Comparison of ENCODE assay signal across 16 cellular contexts in genomic region chr11:117820071-117820470, GRCh38. TPM values are rescaled to one million over a fixed set of nuclear protein-coding genes. Genes with fewer than 3 reads are reported as not detected.
DNase-seq lines count a peak whose midpoint lies in the region; ATAC-seq and TF ChIP-seq lines count a peak whose summit lies in the region.
"Had no signal": no experiment of that assay in that cellular context is flagged by ENCODE, and none has a peak within 500 bp of the region (broad histone marks: within the 10 kb centered on the region; RNA-seq: fewer than 3 reads in every experiment).

No MANE protein-coding gene starts in this region.

- H3K4me1 ChIP-seq in BLaER1: peaks cover 97% of the 10 kb centered on the region
- H3K4me1 ChIP-seq in DND-41 (ENCODE audit: insufficient read depth, low read length): peaks cover 87% of the 10 kb centered on the region

- H3K9ac ChIP-seq in BLaER1: 0 out of 2 replicates have a peak overlapping the region, but pooled peaks have one; percentile 11
- H3K9ac ChIP-seq in DND-41 (ENCODE audit: low read depth, low read length): no peak overlapping the region

- H4K20me1 ChIP-seq in BLaER1 (no peaks in the 10 kb centered on the region), DND-41 (ENCODE audit: insufficient read depth, low read length) (no peaks in the 10 kb centered on the region; the same call in 1 of the 2 replicates)

- ATAC-seq in DND-41 (ENCODE audit: insufficient read depth, low read depth) (no peak), HG02623 (IDR thresholded peaks at IDR 0.05; ENCODE audit: unreplicated experiment) (no peak), esophagus mucosa (no peak)
- ATAC-seq in activated CD4-positive, CD25-positive, alpha-beta regulatory T cell treated with anti-CD3 and anti-CD28 coated beads, Interleukin-2, amount 50 U/mL, for 24 hours: no peak
- ATAC-seq: foreskin keratinocyte had no signal

- TF ChIP-seq CTCF in DND-41 (IDR thresholded peaks at IDR 0.05; ENCODE audit: borderline replicate concordance, extremely low read depth, low read length, poor library complexity, severe bottlenecking): no peak

- H3K27me3 ChIP-seq in BLaER1 (no peaks in the 10 kb centered on the region), DND-41 (ENCODE audit: insufficient read depth, low read length, poor library complexity) (no peaks in the 10 kb centered on the region)
- H3K27me3 ChIP-seq: foreskin keratinocyte had no signal

- no peaks in the 10 kb centered on the region for H3K36me3 ChIP-seq in BLaER1
- peaks cover 62% of the 10 kb centered on the region for H3K36me3 ChIP-seq in DND-41 (ENCODE audit: insufficient read depth, low read length)

- no peaks in the 10 kb centered on the region for H3K9me3 ChIP-seq in BLaER1
- no peaks in the 10 kb centered on the region for H3K9me3 ChIP-seq in DND-41 (ENCODE audit: insufficient read depth, low read length, severe bottlenecking)

- no peak overlapping the region for H2AFZ ChIP-seq in DND-41 (ENCODE audit: low read depth, low read length)

- H3K27ac ChIP-seq in BLaER1: peak overlapping the region; percentile 45; the same call in 1 of the 2 replicates
- peak overlapping the region; percentile 27; the same call in 1 of the 2 replicates for H3K27ac ChIP-seq in DND-41 (ENCODE audit: low read length)
- H3K27ac ChIP-seq: foreskin keratinocyte had no signal

- peak overlapping the region; percentile 78 for H3K4me2 ChIP-seq in BLaER1
- H3K4me2 ChIP-seq in DND-41 (ENCODE audit: insufficient read depth, low read length): no peak overlapping the region

- H3K79me2 ChIP-seq in DND-41 (ENCODE audit: insufficient read depth, low read length): peaks cover 33% of the 10 kb centered on the region

- H3K4me3 ChIP-seq in BLaER1 (no peak overlapping the region), DND-41 (ENCODE audit: low read depth in 1 of 2, low read length in 2 of 2) (no peak overlapping the region)

- DNase-seq in DND-41 (no peak), NCI-H526 (lab: John Stamatoyannopoulos, UW) (peak; percentile 77 to 85), kidney tubule cell (ENCODE audit: low spot score) (peak; percentile 63), CD1c-positive myeloid dendritic cell (ENCODE audit: extremely low spot score) (no peak)
- DNase-seq: AML-193; effector CD4-positive, alpha-beta T cell; foreskin keratinocyte; HCEC 1CT; NCI-H82; SHP77 treated with DMSO at 0.1 percent for 48 hours; stimulated activated CD4-positive, alpha-beta T cell treated with anti-CD3 and anti-CD28 coated beads, Interleukin-2, amount 100 ng/mL, for 48 hours; stimulated activated naive CD4-positive, alpha-beta T cell had no signal

RNA-seq across cellular contexts. Expression of gene FXYD2, which starts 4.5 kb away (rescaled TPM):
- not detected for total RNA-seq in esophagus mucosa
- total RNA-seq: foreskin keratinocyte had no signal

RNA-seq across cellular contexts. Expression of gene DSCAML1, which starts 23.1 kb away (rescaled TPM):
- total RNA-seq in esophagus mucosa: not detected
- total RNA-seq: foreskin keratinocyte had no signal

RNA-seq across cellular contexts. Expression of gene FXYD6, which starts 56.4 kb away (rescaled TPM):
- 1.6 TPM for total RNA-seq in esophagus mucosa
- total RNA-seq: foreskin keratinocyte had no signal

Comparison
In these comparisons a context has a peak if more than half of its experiments do, and no peak if none do; other contexts are left out.
1. DNase-seq: peak in NCI-H526 (2 of 2) and kidney tubule cell (single experiment); none in DND-41 (single experiment) and CD1c-positive myeloid dendritic cell (single experiment).